Comparison of ENCODE assay signal across 1 cellular context in genomic region chr1:93155335-93155734, GRCh38.
TF ChIP-seq lines count a peak whose summit lies in the region.

No MANE protein-coding gene starts in this region.

TF ChIP-seq in endothelial cell of umbilical vein, 7 proteins besides CTCF, POLR2A, EP300 and RAD21:
- TF ChIP-seq, protein P1, sequence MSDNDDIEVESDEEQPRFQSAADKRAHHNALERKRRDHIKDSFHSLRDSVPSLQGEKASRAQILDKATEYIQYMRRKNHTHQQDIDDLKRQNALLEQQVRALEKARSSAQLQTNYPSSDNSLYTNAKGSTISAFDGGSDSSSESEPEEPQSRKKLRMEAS (IDR thresholded peaks at IDR 0.05; ENCODE audit: insufficient read depth, insufficient read length), result no peak
- TF ChIP-seq JUN (IDR thresholded peaks at IDR 0.05; ENCODE audit: borderline replicate concordance, insufficient read depth, insufficient read length, low read depth), result no peak
- no peak for TF ChIP-seq MYC (IDR thresholded peaks at IDR 0.05; ENCODE audit: low read depth, low read length)
- TF ChIP-seq FOS (IDR thresholded peaks at IDR 0.05; ENCODE audit: borderline replicate concordance, insufficient read depth, low read length), result no peak
- no peak for TF ChIP-seq GATA2 (IDR thresholded peaks at IDR 0.05; ENCODE audit: insufficient read depth, insufficient read length, low read depth, low read length)
- no peak for TF ChIP-seq EZH2 (IDR thresholded peaks at IDR 0.05; ENCODE audit: borderline replicate concordance, low read depth, low read length, severe bottlenecking)
- no peak for TF ChIP-seq POLR2AphosphoS5 (IDR thresholded peaks at IDR 0.05; ENCODE audit: insufficient read depth, low read depth, low read length)
